Comparison of ENCODE assay signal across 17 cellular contexts in the genomic region with DNA sequence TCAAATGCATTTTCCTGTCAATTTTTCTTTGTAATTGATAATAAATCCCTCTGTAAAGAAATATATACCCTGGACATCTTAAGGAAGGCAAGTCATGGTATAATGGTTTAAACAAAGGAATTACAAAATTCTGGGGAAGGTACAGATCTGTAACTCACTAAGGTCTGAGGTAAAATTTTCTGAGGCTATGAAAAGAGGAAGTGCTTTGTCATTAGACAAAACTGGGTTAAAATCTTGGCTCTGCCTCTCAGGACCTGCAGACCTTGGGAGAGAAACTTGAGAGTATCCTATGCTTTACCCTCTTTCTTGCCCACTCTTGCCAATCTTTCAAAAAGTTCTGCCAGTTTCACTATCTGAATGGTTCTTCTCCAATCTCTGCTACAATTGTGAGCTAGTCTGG.
"Had no signal": no experiment of that assay in that cellular context is flagged by ENCODE, and none has a peak within 500 bp of the region (broad histone marks: within the 10 kb centered on the region; RNA-seq: fewer than 3 reads in every experiment).

No MANE protein-coding gene starts in this region.

- H3K27ac ChIP-seq: ascending aorta, breast epithelium, left lung, pancreas had no signal

- ATAC-seq: left lung; mucosa of descending colon; naive thymus-derived CD8-positive, alpha-beta T cell; pancreas; sciatic nerve; stimulated activated naive CD8-positive, alpha-beta T cell treated with anti-CD3 and anti-CD28 coated beads, Interleukin-15, amount 100 ng/mL, for 72 hours had no signal

- H3K4me1 ChIP-seq: breast epithelium, left lung, pancreas had no signal

- H3K27me3 ChIP-seq: ascending aorta, breast epithelium, left lung, pancreas had no signal

- H3K9me3 ChIP-seq: ascending aorta, breast epithelium, left lung, mucosa of descending colon, pancreas had no signal

- DNase-seq: activated CD4-positive, alpha-beta T cell treated with anti-CD3 and anti-CD28 coated beads, Interleukin-2, amount 50 U/mL, for 48 hours; activated CD4-positive, CD25-positive, alpha-beta regulatory T cell treated with anti-CD3 and anti-CD28 coated beads, Interleukin-2, amount 50 U/mL, for 72 hours; activated naive CD4-positive, alpha-beta T cell treated with anti-CD3 and anti-CD28 coated beads, Interleukin-2, amount 10 ng/mL, durations not matched to agents 7 days and 5 days; activated T-cell treated with anti-CD3 and anti-CD28 coated beads, Interleukin-2, amount 50 U/mL, for 1 hour; effector memory CD4-positive, alpha-beta T cell; foreskin fibroblast; glutamatergic neuron; hypothalamus; kidney; left lung; mucosa of descending colon; naive thymus-derived CD8-positive, alpha-beta T cell; pancreas; stimulated activated naive CD8-positive, alpha-beta T cell treated with anti-CD3 and anti-CD28 coated beads, Interleukin-15, amount 100 ng/mL, for 72 hours had no signal

- FAIRE-seq: kidney, pancreas had no signal

- H3K4me3 ChIP-seq: ascending aorta, breast epithelium, left lung, mucosa of descending colon, pancreas had no signal

- H3K36me3 ChIP-seq: ascending aorta, breast epithelium, left lung, pancreas had no signal
